Comparison of ENCODE assay signal across 9 cellular contexts in genomic region chr1:27016376-27016775, GRCh38. TPM values are rescaled to one million over a fixed set of nuclear protein-coding genes. Genes with fewer than 3 reads are reported as not detected.
"Had no signal": no experiment of that assay in that cellular context is flagged by ENCODE, and none has a peak within 500 bp of the region (broad histone marks: within the 10 kb centered on the region; RNA-seq: fewer than 3 reads in every experiment).

No MANE protein-coding gene starts in this region.

- H3K9me3 Mint-ChIP-seq: H9 had no signal

- H3K4me2 ChIP-seq: KMS-11 had no signal

- FAIRE-seq: H54 had no signal

- H3K9ac ChIP-seq: KMS-11 had no signal

- DNase-seq: GOT3, H9, HCEC 1CT, IMR-90, KBM-7 had no signal

- H3K4me3 Mint-ChIP-seq: H9 had no signal

- H3K27ac ChIP-seq: HL-60, KMS-11 had no signal

RNA-seq across cellular contexts. Expression of gene KDF1, which starts 56.1 kb away (rescaled TPM):
- total RNA-seq: HT1080, IMR-90 had no signal
- polyA plus RNA-seq: IMR-90 had no signal
